ENCODE assay signal across 35 cellular contexts in genomic region chr11:60929774-60930173, GRCh38. TPM values are rescaled to one million over a fixed set of nuclear protein-coding genes. Genes with fewer than 3 reads are reported as not detected.
"Had no signal": no experiment of that assay in that cellular context is flagged by ENCODE, and none has a peak within 500 bp of the region (broad histone marks: within the 10 kb centered on the region; RNA-seq: fewer than 3 reads in every experiment).

No MANE protein-coding gene starts in this region.

- H3K27ac ChIP-seq: brain microvascular endothelial cell, coronary artery, gastrocnemius medialis, sigmoid colon, suprapubic skin, tibial artery, VCaP had no signal

- H3K36me3 Mint-ChIP-seq: activated CD4-positive, alpha-beta memory T cell treated with anti-CD3 and anti-CD28 coated beads for 36 hours; activated naive CD4-positive, alpha-beta T cell treated with anti-CD3 and anti-CD28 coated beads, Interleukin-2, amount 10 ng/mL, durations not matched to agents 7 days and 5 days; activated naive CD8-positive, alpha-beta T cell treated with anti-CD3 and anti-CD28 coated beads, Interleukin-2, amount 10 ng/mL, durations not matched to agents 7 days and 5 days; naive thymus-derived CD8-positive, alpha-beta T cell had no signal

- H3K9me3 Mint-ChIP-seq: activated CD4-positive, alpha-beta memory T cell treated with anti-CD3 and anti-CD28 coated beads for 36 hours; activated naive CD4-positive, alpha-beta T cell treated with anti-CD3 and anti-CD28 coated beads, Interleukin-2, amount 10 ng/mL, durations not matched to agents 7 days and 5 days; activated naive CD8-positive, alpha-beta T cell treated with anti-CD3 and anti-CD28 coated beads, Interleukin-2, amount 10 ng/mL, durations not matched to agents 7 days and 5 days; activated T-helper 1 cell treated with anti-CD3 and anti-CD28 coated beads, Interleukin-12 subunit alpha, Interleukin-12 subunit beta, Interleukin-2, Interleukin-4 antibody, amounts not matched to agents 30 ng/mL and 10 ng/mL and 1 ng/mL, durations not matched to agents 14 hours and 24 hours and 36 hours; naive thymus-derived CD8-positive, alpha-beta T cell had no signal

- FAIRE-seq: astrocyte, keratinocyte had no signal

- H3K4me3 ChIP-seq: coronary artery, dorsolateral prefrontal cortex, gastrocnemius medialis, sigmoid colon, smooth muscle cell, suprapubic skin, tibial artery had no signal

- H3K9me3 ChIP-seq: gastrocnemius medialis, sigmoid colon, suprapubic skin, tibial artery had no signal

- DNase-seq: activated CD4-positive, alpha-beta memory T cell treated with anti-CD3 and anti-CD28 coated beads for 36 hours; activated CD4-positive, alpha-beta T cell treated with anti-CD3 and anti-CD28 coated beads for 48 hours; activated CD8-positive, alpha-beta memory T cell treated with anti-CD3 and anti-CD28 coated beads, Interleukin-2, amount 50 U/mL, for 4 hours; activated gamma-delta T cell; activated naive CD4-positive, alpha-beta T cell treated with anti-CD3 and anti-CD28 coated beads, Interleukin-2, amount 10 ng/mL, durations not matched to agents 7 days and 5 days; activated T-cell treated with anti-CD3 and anti-CD28 coated beads, Interleukin-2, amount 50 U/mL, for 1 hour; brain microvascular endothelial cell; effector memory CD4-positive, alpha-beta T cell; erythroblast; gastrocnemius medialis; glutamatergic neuron; hippocampal formation; left colon; midbrain; naive thymus-derived CD8-positive, alpha-beta T cell; sigmoid colon; stimulated activated CD4-positive, alpha-beta T cell treated with anti-CD3 and anti-CD28 coated beads, Interleukin-1b, Interleukin-23, amount 100 ng/mL, for 48 hours; stimulated activated CD4-positive, alpha-beta T cell treated with anti-CD3 and anti-CD28 coated beads, Interleukin-4, amount 100 ng/mL, for 4 hours; stimulated activated CD8-positive, alpha-beta memory T cell treated with anti-CD3 and anti-CD28 coated beads, Interleukin-4, amount 100 ng/mL, for 48 hours; stimulated activated naive CD4-positive, alpha-beta T cell; T-helper 1 cell; tibial artery had no signal

- H3K4me3 Mint-ChIP-seq: activated CD4-positive, alpha-beta memory T cell treated with anti-CD3 and anti-CD28 coated beads for 36 hours; activated naive CD4-positive, alpha-beta T cell treated with anti-CD3 and anti-CD28 coated beads, Interleukin-2, amount 10 ng/mL, durations not matched to agents 7 days and 5 days; activated naive CD8-positive, alpha-beta T cell treated with anti-CD3 and anti-CD28 coated beads, Interleukin-2, amount 10 ng/mL, durations not matched to agents 7 days and 5 days; activated T-helper 1 cell treated with anti-CD3 and anti-CD28 coated beads, Interleukin-12 subunit alpha, Interleukin-12 subunit beta, Interleukin-2, Interleukin-4 antibody, amounts not matched to agents 30 ng/mL and 10 ng/mL and 1 ng/mL, durations not matched to agents 14 hours and 24 hours and 36 hours; naive thymus-derived CD8-positive, alpha-beta T cell had no signal

- H3K36me3 ChIP-seq: gastrocnemius medialis, sigmoid colon, tibial artery had no signal

- ATAC-seq: activated CD4-positive, CD25-positive, alpha-beta regulatory T cell treated with anti-CD3 and anti-CD28 coated beads, Interleukin-2, amount 50 U/mL, for 24 hours; gastrocnemius medialis; left colon; naive thymus-derived CD8-positive, alpha-beta T cell had no signal

- H3K27ac Mint-ChIP-seq: activated CD4-positive, alpha-beta memory T cell treated with anti-CD3 and anti-CD28 coated beads for 36 hours; activated naive CD4-positive, alpha-beta T cell treated with anti-CD3 and anti-CD28 coated beads, Interleukin-2, amount 10 ng/mL, durations not matched to agents 7 days and 5 days; activated naive CD8-positive, alpha-beta T cell treated with anti-CD3 and anti-CD28 coated beads, Interleukin-2, amount 10 ng/mL, durations not matched to agents 7 days and 5 days; activated T-helper 1 cell treated with anti-CD3 and anti-CD28 coated beads, Interleukin-12 subunit alpha, Interleukin-12 subunit beta, Interleukin-2, Interleukin-4 antibody, amounts not matched to agents 30 ng/mL and 10 ng/mL and 1 ng/mL, durations not matched to agents 14 hours and 24 hours and 36 hours; progenitor cell of endocrine pancreas had no signal

- H3K27me3 ChIP-seq: brain microvascular endothelial cell, dorsolateral prefrontal cortex had no signal

- H3K27me3 Mint-ChIP-seq: progenitor cell of endocrine pancreas had no signal

RNA-seq across cellular contexts. Expression of gene TMEM132A, which starts 5.5 kb away (rescaled TPM):
- polyA plus RNA-seq: naive thymus-derived CD8-positive, alpha-beta T cell had no signal

RNA-seq across cellular contexts. Expression of gene CD6, which starts 41.7 kb away (rescaled TPM):
- total RNA-seq: osteocyte, renal cortical epithelial cell had no signal
- polyA plus RNA-seq: smooth muscle cell had no signal
